19 cellular contexts compared by ENCODE assay signal in the genomic region with DNA sequence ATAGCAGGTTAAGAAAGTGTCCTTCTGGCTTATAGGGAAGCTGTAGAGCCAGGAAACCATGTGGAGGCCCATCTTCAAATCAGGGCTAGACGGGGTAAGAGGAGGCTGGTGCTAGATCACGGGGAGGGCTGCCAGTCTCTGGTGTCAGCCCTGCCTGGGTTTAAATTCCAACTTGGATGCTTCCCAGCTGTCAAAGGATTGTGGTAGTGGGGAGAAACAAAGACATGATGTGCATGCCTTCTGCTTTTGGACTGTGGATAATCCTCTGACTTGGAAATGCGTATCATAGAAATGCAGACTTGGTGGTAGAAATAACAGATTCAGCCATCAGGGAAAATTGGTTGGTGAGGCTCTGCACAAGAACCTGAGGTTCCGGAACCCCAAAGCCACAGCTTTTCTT.
"Had no signal": no experiment of that assay in that cellular context is flagged by ENCODE, and none has a peak within 500 bp of the region (broad histone marks: within the 10 kb centered on the region; RNA-seq: fewer than 3 reads in every experiment).

No MANE protein-coding gene starts in this region.

- H3K4me3 Mint-ChIP-seq: central memory CD8-positive, alpha-beta T cell; effector memory CD8-positive, alpha-beta T cell; immature natural killer cell; memory B cell; mesothelial cell of epicardium; natural killer cell treated with Interleukin-12 subunit alpha and Interleukin-12 subunit beta and Interleukin-15 and Interleukin-18, amount 100 ng/mL, for 72 hours had no signal

- H3K27ac Mint-ChIP-seq: effector memory CD8-positive, alpha-beta T cell; immature natural killer cell; memory B cell; mesothelial cell of epicardium; natural killer cell treated with Interleukin-12 subunit alpha and Interleukin-12 subunit beta and Interleukin-15 and Interleukin-18, amount 100 ng/mL, for 72 hours had no signal

- H3K27me3 Mint-ChIP-seq: memory B cell had no signal

- ATAC-seq: effector memory CD8-positive, alpha-beta T cell; gastroesophageal sphincter; left lung; lower lobe of right lung; natural killer cell treated with Interleukin-12 subunit alpha and Interleukin-12 subunit beta and Interleukin-15 and Interleukin-18, amount 100 ng/mL, for 72 hours; right lobe of liver; upper lobe of right lung had no signal

- H3K9me3 Mint-ChIP-seq: central memory CD8-positive, alpha-beta T cell; effector memory CD8-positive, alpha-beta T cell; immature natural killer cell; memory B cell; mesothelial cell of epicardium; natural killer cell treated with Interleukin-12 subunit alpha and Interleukin-12 subunit beta and Interleukin-15 and Interleukin-18, amount 100 ng/mL, for 72 hours had no signal

- H3K4me1 Mint-ChIP-seq: central memory CD8-positive, alpha-beta T cell; immature natural killer cell; memory B cell; mesothelial cell of epicardium had no signal

- DNase-seq: effector memory CD8-positive, alpha-beta T cell; esophagus squamous epithelium; foreskin fibroblast; immature natural killer cell; left lung; lower lobe of right lung; right lobe of liver; spleen; stimulated activated CD4-positive, alpha-beta T cell treated with anti-CD3 and anti-CD28 coated beads, Interleukin-15, amount 100 ng/mL, for 24 hours; stimulated activated CD4-positive, alpha-beta T cell treated with anti-CD3 and anti-CD28 coated beads, Interleukin-1b, Interleukin-23, amount 100 ng/mL, for 48 hours; stimulated activated CD4-positive, alpha-beta T cell treated with anti-CD3 and anti-CD28 coated beads, Interleukin-4, amount 100 ng/mL, for 24 hours; stimulated activated naive CD4-positive, alpha-beta T cell treated with Interleukin-2 at 50 U/mL for 16 hours; testis; upper lobe of right lung had no signal

- H3K36me3 Mint-ChIP-seq: immature natural killer cell; memory B cell; mesothelial cell of epicardium; natural killer cell treated with Interleukin-12 subunit alpha and Interleukin-12 subunit beta and Interleukin-15 and Interleukin-18, amount 100 ng/mL, for 72 hours had no signal
